ENCODE assay signal across 18 cellular contexts in genomic region chr7:64551375-64552142, GRCh38. TPM values are rescaled to one million over a fixed set of nuclear protein-coding genes. Genes with fewer than 3 reads are reported as not detected.
DNase-seq lines count a peak whose midpoint lies in the region; ATAC-seq and TF ChIP-seq lines count a peak whose summit lies in the region.
"Had no signal": no experiment of that assay in that cellular context is flagged by ENCODE, and none has a peak within 500 bp of the region (broad histone marks: within the 10 kb centered on the region; RNA-seq: fewer than 3 reads in every experiment).

No MANE protein-coding gene starts in this region.

- peaks cover 32% of the 10 kb centered on the region for H3K4me1 Mint-ChIP-seq in chondrocyte (ENCODE audit: low read depth)

- peak overlapping the region; percentile 39 for H3K4me3 Mint-ChIP-seq in chondrocyte (ENCODE audit: unreplicated experiment)
- H3K4me3 Mint-ChIP-seq: CD8-positive, alpha-beta T cell had no signal

- DNase-seq in EH (ENCODE audit: low read depth) (peak; percentile 35), chondrocyte (ENCODE audit: low spot score) (peak; percentile 33), left cardiac atrium (no peak), psoas muscle (no peak), NCI-H526 (lab: John Stamatoyannopoulos, UW) (no peak)
- DNase-seq: Calu3; CD8-positive, alpha-beta T cell; NCI-H1105; NCI-H2081 treated with DMSO at 0.1 percent for 48 hours; NCI-H510A; NCI-H82; PC-3 had no signal

- peaks cover 0 to 4% of the 10 kb centered on the region in 2 donors for H3K36me3 ChIP-seq in psoas muscle (ENCODE audit: insufficient read depth in 1 of 2, low read depth in 1 of 2)
- H3K36me3 ChIP-seq: SJSA1 had no signal

- peak overlapping the region; percentile 27 for H3K27ac ChIP-seq in psoas muscle
- H3K27ac ChIP-seq: BLaER1 treated with 17β-estradiol and CSF1 and Interleukin-3, amounts not matched to agents 10 nM and 100 nM; RWPE1; SJSA1 had no signal

- intact Hi-C loops in left cardiac atrium (cut with DNase I) (no loop called here), psoas muscle (cut with DNase I) (no loop called here)

- H3K4me1 ChIP-seq in psoas muscle = peaks cover 13% of the 10 kb centered on the region
- H3K4me1 ChIP-seq: BLaER1 treated with 17β-estradiol and CSF1 and Interleukin-3, amounts not matched to agents 10 nM and 100 nM; SJSA1 had no signal

- peaks cover 2% of the 10 kb centered on the region for H3K9me3 Mint-ChIP-seq in chondrocyte (ENCODE audit: low read depth)

- H3K27ac Mint-ChIP-seq in chondrocyte (ENCODE audit: unreplicated experiment) = peak overlapping the region; percentile 71
- H3K27ac Mint-ChIP-seq: CD8-positive, alpha-beta T cell had no signal

- no peaks in the 10 kb centered on the region for H3K36me3 Mint-ChIP-seq in chondrocyte (ENCODE audit: low read depth)

- H3K9me3 ChIP-seq in psoas muscle = no peaks in the 10 kb centered on the region
- H3K9me3 ChIP-seq: SJSA1 had no signal

- ATAC-seq in left cardiac atrium = peak; percentile 53 to 74
- ATAC-seq in psoas muscle = peak; percentile 36 to 73 (median 64)
- ATAC-seq in GM18867 (IDR thresholded peaks at IDR 0.05; ENCODE audit: unreplicated experiment) = no peak
- no peak for ATAC-seq in GM18909 (IDR thresholded peaks at IDR 0.05; ENCODE audit: poor library complexity, unreplicated experiment)
- ATAC-seq: CD8-positive, alpha-beta T cell; K562; PC-3 had no signal

- TF ChIP-seq CTCF in chondrocyte (IDR thresholded peaks at IDR 0.05) (no peak), psoas muscle (IDR thresholded peaks at IDR 0.05) (no peak)

- no peak overlapping the region for H3K4me3 ChIP-seq in psoas muscle
- H3K4me3 ChIP-seq: BLaER1 treated with 17β-estradiol and CSF1 and Interleukin-3, amounts not matched to agents 10 nM and 100 nM; K562; SJSA1 had no signal

- H3K27me3 ChIP-seq in psoas muscle (ENCODE audit: insufficient read depth in 3 of 3, low read length in 2 of 3) = no peaks in the 10 kb centered on the region
- H3K27me3 ChIP-seq: BLaER1 treated with 17β-estradiol and CSF1 and Interleukin-3, amounts not matched to agents 10 nM and 100 nM; SJSA1 had no signal

- 64 to 68% (median 66%) methylated on average over 6 of the region's 6 CpGs for WGBS in psoas muscle, 3 donors

- H3K27me3 Mint-ChIP-seq in chondrocyte (ENCODE audit: low read depth) = no peaks in the 10 kb centered on the region

RNA-seq across cellular contexts. Expression of gene ZNF680, which starts 11.3 kb away (rescaled TPM):
- total RNA-seq in chondrocyte (3.2 to 7.5 TPM (median 3.9 TPM) in 3 replicates), left cardiac atrium (10 to 100 TPM; 17.9 to 20.7 TPM), psoas muscle (10 to 100 TPM; 16.3 to 18.3 (median 17.1) TPM)
- 10 to 100 TPM in 1 of 3 donors, 1 to 10 TPM in 2; 3.3 to 16.1 (median 5.4) TPM for polyA plus RNA-seq in psoas muscle

Comparison
In these comparisons a context has a peak if more than half of its experiments do, and no peak if none do; other contexts are left out.
1. DNase-seq: peak in EH (single experiment) and chondrocyte (single experiment); none in left cardiac atrium (single experiment), psoas muscle (0 of 2) and NCI-H526 (0 of 2).
2. ATAC-seq: peak in left cardiac atrium (2 of 2) and psoas muscle (4 of 4); none in GM18867 (single experiment) and GM18909 (single experiment).